Comparison of ENCODE assay signal across 25 cellular contexts in genomic region chr22:31442768-31443489, GRCh38. TPM values are rescaled to one million over a fixed set of nuclear protein-coding genes. Genes with fewer than 3 reads are reported as not detected.
DNase-seq lines count a peak whose midpoint lies in the region; ATAC-seq, FAIRE-seq and TF ChIP-seq lines count a peak whose summit lies in the region.
"Had no signal": no experiment of that assay in that cellular context is flagged by ENCODE, and none has a peak within 500 bp of the region (broad histone marks: within the 10 kb centered on the region; RNA-seq: fewer than 3 reads in every experiment).

No MANE protein-coding gene starts in this region.

- no peak for FAIRE-seq in A549 (lab: Jason Lieb, UNC)
- FAIRE-seq: bronchial epithelial cell, endothelial cell of umbilical vein, GM12891 had no signal

- DNase-seq in A549 (ENCODE audit: low read depth in 1 of 2, low spot score in 1 of 2) (no peak), H7 (peak; percentile 21), Right ventricle myocardium superior (no peak), mucosa of gallbladder (ENCODE audit: low spot score) (peak; percentile 33), NCI-H526 treated with DMSO at 0.1 percent for 48 hours (lab: John Stamatoyannopoulos, UW) (no peak), NK-92 (lab: John Stamatoyannopoulos, UW; ENCODE audit: unreplicated experiment) (no peak)
- no peak for DNase-seq in stimulated activated CD4-positive, alpha-beta T cell treated with anti-CD3 and anti-CD28 coated beads, Interleukin-4, amount 100 ng/mL, for 24 hours
- DNase-seq in activated CD8-positive, alpha-beta T cell treated with anti-CD3 and anti-CD28 coated beads for 36 hours = no peak
- DNase-seq: activated CD4-positive, alpha-beta T cell treated with anti-CD3 and anti-CD28 coated beads, Interleukin-2, amount 50 U/mL, for 48 hours; CD4-positive, alpha-beta T cell; islet precursor cell; KG1; MV-4-11; naive B cell; NCI-H1694; stimulated activated CD4-positive, alpha-beta T cell treated with anti-CD3 and anti-CD28 coated beads, Interleukin-2, amount 100 ng/mL, for 24 hours; WERI-Rb-1 had no signal

- POLR2A ChIA-PET in A549 (lab: Yijun Ruan, JAX) = no interaction called here
- POLR2A ChIA-PET in activated CD8-positive, alpha-beta T cell treated with anti-CD3 and anti-CD28 coated beads for 36 hours (lab: Charles Lee) = interaction anchor here (0.6 to 0.8 kb wide), 2 partner anchors 34 to 81 kb away, joined by 3 to 4 read pairs; no protein-coding TSS in a partner anchor

- H3K4me3 ChIP-seq in A549 = no peak overlapping the region
- H3K4me3 ChIP-seq in H7 (ENCODE audit: insufficient read depth, low read depth, low read length) = no peak overlapping the region
- H3K4me3 ChIP-seq: lung, SJSA1, tibial nerve had no signal

- peak; percentile 49 to 61; a peak in 3 of 6 replicates for ATAC-seq in A549
- peak; percentile 57 for ATAC-seq in Right ventricle myocardium superior (ENCODE audit: poor library complexity)
- ATAC-seq in activated CD8-positive, alpha-beta T cell treated with anti-CD3 and anti-CD28 coated beads for 36 hours = no peak

- H3K4me2 ChIP-seq in A549 = no peak overlapping the region

- TF ChIP-seq CTCF in A549 (IDR thresholded peaks at IDR 0.05) = no peak
- TF ChIP-seq CTCF in activated CD8-positive, alpha-beta T cell treated with anti-CD3 and anti-CD28 coated beads for 36 hours (IDR thresholded peaks at IDR 0.05) = no peak

- H3K36me3 ChIP-seq in H7 (replicated peaks; ENCODE audit: control insufficient read depth, insufficient read depth, low read length) = peaks cover 24% of the 10 kb centered on the region

- no peaks in the 10 kb centered on the region for H3K4me1 Mint-ChIP-seq in activated CD8-positive, alpha-beta T cell treated with anti-CD3 and anti-CD28 coated beads for 36 hours (ENCODE audit: low read depth)
- H3K4me1 Mint-ChIP-seq: naive B cell had no signal

- intact Hi-C loops in Right ventricle myocardium superior (cut with DNase I) = no loop called here
- intact Hi-C loops in activated CD8-positive, alpha-beta T cell treated with anti-CD3 and anti-CD28 coated beads for 36 hours (cut with micrococcal nuclease) = no loop called here

- no peaks in the 10 kb centered on the region for H3K27me3 Mint-ChIP-seq in activated CD8-positive, alpha-beta T cell treated with anti-CD3 and anti-CD28 coated beads for 36 hours
- H3K27me3 Mint-ChIP-seq: CD4-positive, alpha-beta T cell; dendritic cell treated with granulocyte-macrophage colony-stimulating factor and Interleukin-4, amounts not matched to agents 40 ng/mL and 50 ng/mL, for 4 days; naive B cell; stimulated activated naive CD8-positive, alpha-beta T cell treated with anti-CD3 and anti-CD28 coated beads, Interleukin-15, Interleukin-2, amounts not matched to agents 100 ng/mL and 50 ng/mL, for 24 hours had no signal

- no peaks in the 10 kb centered on the region for H3K9me3 ChIP-seq in A549
- H3K9me3 ChIP-seq: SJSA1, tibial nerve had no signal

- no peaks in the 10 kb centered on the region for H3K9me3 Mint-ChIP-seq in activated CD8-positive, alpha-beta T cell treated with anti-CD3 and anti-CD28 coated beads for 36 hours
- H3K9me3 Mint-ChIP-seq: CD4-positive, alpha-beta T cell; dendritic cell treated with granulocyte-macrophage colony-stimulating factor and Interleukin-4, amounts not matched to agents 40 ng/mL and 50 ng/mL, for 4 days; naive B cell; stimulated activated naive CD8-positive, alpha-beta T cell treated with anti-CD3 and anti-CD28 coated beads, Interleukin-15, Interleukin-2, amounts not matched to agents 100 ng/mL and 50 ng/mL, for 24 hours had no signal

- TF ChIP-seq RAD21 in A549 (conservative IDR thresholded peaks at IDR 0.05 in 1 of 2, IDR thresholded peaks at IDR 0.05 in 1 of 2) = no peak

- H3K36me3 Mint-ChIP-seq in activated CD8-positive, alpha-beta T cell treated with anti-CD3 and anti-CD28 coated beads for 36 hours (ENCODE audit: low read depth) = peaks cover 49% of the 10 kb centered on the region

- H3K27ac ChIP-seq in A549 = no peak overlapping the region
- H3K27ac ChIP-seq: SJSA1, tibial nerve, WERI-Rb-1 had no signal

- H3K4me3 Mint-ChIP-seq in activated CD8-positive, alpha-beta T cell treated with anti-CD3 and anti-CD28 coated beads for 36 hours = no peak overlapping the region
- H3K4me3 Mint-ChIP-seq: CD4-positive, alpha-beta T cell; dendritic cell treated with granulocyte-macrophage colony-stimulating factor and Interleukin-4, amounts not matched to agents 40 ng/mL and 50 ng/mL, for 4 days; naive B cell; stimulated activated naive CD8-positive, alpha-beta T cell treated with anti-CD3 and anti-CD28 coated beads, Interleukin-15, Interleukin-2, amounts not matched to agents 100 ng/mL and 50 ng/mL, for 24 hours had no signal

- no peak overlapping the region for H3K27ac Mint-ChIP-seq in activated CD8-positive, alpha-beta T cell treated with anti-CD3 and anti-CD28 coated beads for 36 hours
- H3K27ac Mint-ChIP-seq: CD4-positive, alpha-beta T cell; dendritic cell treated with granulocyte-macrophage colony-stimulating factor and Interleukin-4, amounts not matched to agents 40 ng/mL and 50 ng/mL, for 4 days; stimulated activated naive CD8-positive, alpha-beta T cell treated with anti-CD3 and anti-CD28 coated beads, Interleukin-15, Interleukin-2, amounts not matched to agents 100 ng/mL and 50 ng/mL, for 24 hours had no signal

- H3K27me3 ChIP-seq in H7 (ENCODE audit: control insufficient read depth, insufficient read depth, low read length) = no peaks in the 10 kb centered on the region
- H3K27me3 ChIP-seq: SJSA1, tibial nerve had no signal

- no peak for TF ChIP-seq POLR2A in A549 (IDR thresholded peaks at IDR 0.05; ENCODE audit: low read length)

- no peaks in the 10 kb centered on the region for H3K4me1 ChIP-seq in A549
- H3K4me1 ChIP-seq: SJSA1, tibial nerve had no signal

- CTCF ChIA-PET in A549 (lab: Yijun Ruan, JAX) = no interaction called here
- CTCF ChIA-PET in activated CD8-positive, alpha-beta T cell treated with anti-CD3 and anti-CD28 coated beads for 36 hours (lab: Charles Lee) = interaction anchor here (0.9 to 1.0 kb wide), 2 partner anchors 8 to 141 kb away, joined by 3 read pairs; no protein-coding TSS in a partner anchor

- WGBS in A549 (ENCODE audit: missing lambda C conversion rate) = 97% methylated on average over 5 of the region's 5 CpGs

- no peak for TF ChIP-seq EP300 in A549 (IDR thresholded peaks at IDR 0.05)

TF ChIP-seq in A549, 52 proteins besides CTCF, POLR2A, EP300 and RAD21 (continues in another document):
- no peak for TF ChIP-seq ZC3H11A (IDR thresholded peaks at IDR 0.05)
- TF ChIP-seq FOXS1 (CRISPR knock-in tag; IDR thresholded peaks at IDR 0.05) = no peak
- TF ChIP-seq, protein P1, sequence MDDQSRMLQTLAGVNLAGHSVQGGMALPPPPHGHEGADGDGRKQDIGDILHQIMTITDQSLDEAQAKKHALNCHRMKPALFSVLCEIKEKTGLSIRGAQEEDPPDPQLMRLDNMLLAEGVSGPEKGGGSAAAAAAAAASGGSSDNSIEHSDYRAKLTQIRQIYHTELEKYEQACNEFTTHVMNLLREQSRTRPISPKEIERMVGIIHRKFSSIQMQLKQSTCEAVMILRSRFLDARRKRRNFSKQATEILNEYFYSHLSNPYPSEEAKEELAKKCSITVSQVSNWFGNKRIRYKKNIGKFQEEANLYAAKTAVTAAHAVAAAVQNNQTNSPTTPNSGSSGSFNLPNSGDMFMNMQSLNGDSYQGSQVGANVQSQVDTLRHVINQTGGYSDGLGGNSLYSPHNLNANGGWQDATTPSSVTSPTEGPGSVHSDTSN (IDR thresholded peaks at IDR 0.05) = no peak
- TF ChIP-seq NFE2L2 (conservative IDR thresholded peaks at IDR 0.05; ENCODE audit: low read length) = no peak
- TF ChIP-seq KDM5A (IDR thresholded peaks at IDR 0.05) = no peak
- no peak for TF ChIP-seq ZSCAN20 (CRISPR knock-in tag; IDR thresholded peaks at IDR 0.05)
- TF ChIP-seq TFCP2L1 (CRISPR knock-in tag; IDR thresholded peaks at IDR 0.05) = no peak
- TF ChIP-seq CEBPB (IDR thresholded peaks at IDR 0.05) = no peak
- no peak for TF ChIP-seq FOSL2 (IDR thresholded peaks at IDR 0.05)
- TF ChIP-seq FOSL2 (CRISPR knock-in tag; IDR thresholded peaks at IDR 0.05) = no peak
- no peak for TF ChIP-seq CBX8 (IDR thresholded peaks at IDR 0.05)
- TF ChIP-seq CBX2 (IDR thresholded peaks at IDR 0.05; ENCODE audit: borderline replicate concordance, low read depth) = no peak
- no peak for TF ChIP-seq JUNB (IDR thresholded peaks at IDR 0.05)

RNA-seq across cellular contexts. Expression of gene DRG1, which starts 43.5 kb away (rescaled TPM):
- polyA plus RNA-seq in A549 (2011; rRNA removed) (76.1 and 77.5 TPM in 2 replicates), A549 (2017; fragmentation: RNase III; extraction: RNeasy Plus Mini Kit Qiagen cat#74134 plus additional on column Dnase treatment) (87.9 to 90.4 TPM (median 89.7 TPM) in 3 replicates)
- polyA plus RNA-seq in A549 (2012; cell fraction: cytosol; rRNA removed) = 38.4 and 40.1 TPM in 2 replicates
- polyA plus RNA-seq in A549 (2012; cell fraction: nucleus; rRNA removed) = 15.7 and 22.3 TPM in 2 replicates
- 30.1 and 47.2 TPM in 2 replicates for polyA minus RNA-seq in A549 (2011; rRNA and poly(A)+ RNA removed)
- 75.9 and 99.9 TPM in 2 replicates for total RNA-seq in H7 (2014; rRNA removed; shearing (Covaris generic))
- total RNA-seq in Right ventricle myocardium superior (60.6 TPM), mucosa of gallbladder (45.6 TPM)
- total RNA-seq in activated CD8-positive, alpha-beta T cell treated with anti-CD3 and anti-CD28 coated beads for 36 hours = 100 to 1,000 TPM; 118 to 130 TPM

RNA-seq across cellular contexts. Expression of gene EIF4ENIF1, which starts 46.7 kb away (rescaled TPM):
- 14.5 and 15.5 TPM in 2 replicates for polyA plus RNA-seq in A549 (2011; rRNA removed)
- 8.4 and 12.2 TPM in 2 replicates for polyA plus RNA-seq in A549 (2012; cell fraction: cytosol; rRNA removed)
- 15.9 and 16.6 TPM in 2 replicates for polyA plus RNA-seq in A549 (2012; cell fraction: nucleus; rRNA removed)
- 10.3 to 11.8 TPM (median 11.6 TPM) in 3 replicates for polyA plus RNA-seq in A549 (2017; fragmentation: RNase III; extraction: RNeasy Plus Mini Kit Qiagen cat#74134 plus additional on column Dnase treatment)
- 15.3 and 18.1 TPM in 2 replicates for polyA minus RNA-seq in A549 (2011; rRNA and poly(A)+ RNA removed)
- total RNA-seq in H7 (2014; rRNA removed; shearing (Covaris generic)) = 9.5 and 13.2 TPM in 2 replicates
- 21.7 TPM for total RNA-seq in Right ventricle myocardium superior
- 24.5 TPM for total RNA-seq in mucosa of gallbladder
- 10 to 100 TPM; 50.3 to 50.5 TPM for total RNA-seq in activated CD8-positive, alpha-beta T cell treated with anti-CD3 and anti-CD28 coated beads for 36 hours

RNA-seq across cellular contexts. Expression of gene SFI1, which starts 53.4 kb away (rescaled TPM):
- 6.8 and 11.0 TPM in 2 replicates for polyA plus RNA-seq in A549 (2011; rRNA removed)
- polyA plus RNA-seq in A549 (2012; cell fraction: cytosol; rRNA removed) = 12.8 and 14.7 TPM in 2 replicates
- polyA plus RNA-seq in A549 (2012; cell fraction: nucleus; rRNA removed) = 104 and 121 TPM in 2 replicates
- 16.1 to 18.4 TPM (median 17.9 TPM) in 3 replicates for polyA plus RNA-seq in A549 (2017; fragmentation: RNase III; extraction: RNeasy Plus Mini Kit Qiagen cat#74134 plus additional on column Dnase treatment)
- polyA minus RNA-seq in A549 (2011; rRNA and poly(A)+ RNA removed) = 18.2 and 21.0 TPM in 2 replicates
- total RNA-seq in H7 (2014; rRNA removed; shearing (Covaris generic)) = 8.5 and 18.2 TPM in 2 replicates
- 5.7 TPM for total RNA-seq in Right ventricle myocardium superior
- 74.5 TPM for total RNA-seq in mucosa of gallbladder
- 100 to 1,000 TPM; 273 to 274 TPM for total RNA-seq in activated CD8-positive, alpha-beta T cell treated with anti-CD3 and anti-CD28 coated beads for 36 hours

Comparison
In these comparisons a context has a peak if more than half of its experiments do, and no peak if none do; other contexts are left out.
1. DNase-seq: peak in H7 (single experiment) and mucosa of gallbladder (single experiment); none in A549 (0 of 2), Right ventricle myocardium superior (single experiment), NCI-H526 treated with DMSO at 0.1 percent for 48 hours (single experiment), stimulated activated CD4-positive, alpha-beta T cell treated with anti-CD3 and anti-CD28 coated beads, Interleukin-4, amount 100 ng/mL, for 24 hours (single experiment), NK-92 (single experiment) and activated CD8-positive, alpha-beta T cell treated with anti-CD3 and anti-CD28 coated beads for 36 hours (single experiment).